17 cellular contexts compared by ENCODE assay signal in genomic region chr19:13821292-13821691, GRCh38. TPM values are rescaled to one million over a fixed set of nuclear protein-coding genes. Genes with fewer than 3 reads are reported as not detected.
"Had no signal": no experiment of that assay in that cellular context is flagged by ENCODE, and none has a peak within 500 bp of the region (broad histone marks: within the 10 kb centered on the region; RNA-seq: fewer than 3 reads in every experiment).

No MANE protein-coding gene starts in this region.

- H3K27ac ChIP-seq: neutrophil had no signal

- ATAC-seq: mucosa of descending colon; naive thymus-derived CD8-positive, alpha-beta T cell had no signal

- H3K27me3 ChIP-seq: dorsolateral prefrontal cortex, neutrophil, thyroid gland had no signal

- H3K36me3 ChIP-seq: thyroid gland had no signal

- H3K4me3 ChIP-seq: dorsolateral prefrontal cortex, mucosa of descending colon, thyroid gland had no signal

- DNase-seq: cortex of kidney; dorsolateral prefrontal cortex; effector CD8-positive, alpha-beta T cell; immature natural killer cell; mammary epithelial cell; mucosa of descending colon; naive thymus-derived CD8-positive, alpha-beta T cell; small intestine; stimulated activated CD4-positive, alpha-beta T cell treated with anti-CD3 and anti-CD28 coated beads, Interleukin-12 subunit alpha, Interleukin-12 subunit beta, amount 100 ng/mL, for 4 hours; stimulated activated CD4-positive, alpha-beta T cell treated with anti-CD3 and anti-CD28 coated beads, Interleukin-2, amount 100 ng/mL, for 48 hours; stimulated activated naive CD4-positive, alpha-beta T cell treated with Interleukin-2 at 50 U/mL for 16 hours had no signal

- H3K9me3 ChIP-seq: mucosa of descending colon, neutrophil, thyroid gland had no signal

RNA-seq across cellular contexts. Expression of gene NANOS3, which starts 55.6 kb away (rescaled TPM):
- total RNA-seq: fibroblast of lung; liver; naive thymus-derived CD8-positive, alpha-beta T cell; pulmonary artery endothelial cell; thyroid gland had no signal
- polyA plus RNA-seq: esophagus; fibroblast of lung; immature natural killer cell; liver; mammary epithelial cell; naive thymus-derived CD8-positive, alpha-beta T cell had no signal
